In genomic region chr3:146092230-146092629, GRCh38 we compare ENCODE assay signal across 16 cellular contexts.
DNase-seq lines count a peak whose midpoint lies in the region; ATAC-seq, FAIRE-seq and TF ChIP-seq lines count a peak whose summit lies in the region.
"Had no signal": no experiment of that assay in that cellular context is flagged by ENCODE, and none has a peak within 500 bp of the region (broad histone marks: within the 10 kb centered on the region; RNA-seq: fewer than 3 reads in every experiment).

No MANE protein-coding gene starts in this region.

- no peaks in the 10 kb centered on the region; the same call in 1 of the 2 replicates for H3K9me3 Mint-ChIP-seq in HFFc6
- H3K9me3 Mint-ChIP-seq in progenitor cell of endocrine pancreas (ENCODE audit: low read depth), result peaks cover 4% of the 10 kb centered on the region

- TF ChIP-seq POLR2A in body of pancreas (IDR thresholded peaks at IDR 0.05), result no peak

- H3K4me3 ChIP-seq in body of pancreas, result no peak overlapping the region
- no peak overlapping the region for H3K4me3 ChIP-seq in SJCRH30
- H3K4me3 ChIP-seq: thoracic aorta had no signal

- H3K27ac ChIP-seq in body of pancreas (peak overlapping the region in 2 of 4 donors; percentile 2 to 28), SJCRH30 (no peak overlapping the region)
- H3K27ac ChIP-seq: thoracic aorta had no signal

- no peak overlapping the region for H3K4me3 Mint-ChIP-seq in HFFc6
- H3K4me3 Mint-ChIP-seq in progenitor cell of endocrine pancreas (ENCODE audit: low read depth), result no peak overlapping the region

- H3K36me3 ChIP-seq in body of pancreas (replicated peaks in 1 of 2; ENCODE audit: insufficient read depth in 1 of 2, low read depth in 2 of 2) (no peaks in the 10 kb centered on the region), SJCRH30 (no peaks in the 10 kb centered on the region)
- H3K36me3 ChIP-seq: thoracic aorta had no signal

- H3K4me1 Mint-ChIP-seq in HFFc6 (ENCODE audit: low read depth), result peaks cover 50% of the 10 kb centered on the region
- H3K4me1 Mint-ChIP-seq in progenitor cell of endocrine pancreas (ENCODE audit: low read depth), result peaks cover 23% of the 10 kb centered on the region

- peaks cover 17% of the 10 kb centered on the region for H3K36me3 Mint-ChIP-seq in HFFc6 (ENCODE audit: low read depth)
- peaks cover 10% of the 10 kb centered on the region for H3K36me3 Mint-ChIP-seq in progenitor cell of endocrine pancreas (ENCODE audit: insufficient read depth)

- peak; percentile 100 for FAIRE-seq in islet of Langerhans (lab: Jason Lieb, UNC)

- H3K27me3 ChIP-seq in body of pancreas (no peaks in the 10 kb centered on the region), SJCRH30 (no peaks in the 10 kb centered on the region)

- H3K27ac Mint-ChIP-seq in HFFc6 (peak overlapping the region; percentile 56), progenitor cell of endocrine pancreas (peak overlapping the region; percentile 34)

- H3K27me3 Mint-ChIP-seq in HFFc6 (ENCODE audit: insufficient read depth) (no peaks in the 10 kb centered on the region; the same call in none of the 2 replicates), progenitor cell of endocrine pancreas (no peaks in the 10 kb centered on the region)

- H3K9me3 ChIP-seq in body of pancreas (no peaks in the 10 kb centered on the region), SJCRH30 (replicated peaks) (no peaks in the 10 kb centered on the region)
- H3K9me3 ChIP-seq: thoracic aorta had no signal

- H3K4me1 ChIP-seq in body of pancreas, result peaks cover 30% of the 10 kb centered on the region
- no peaks in the 10 kb centered on the region for H3K4me1 ChIP-seq in SJCRH30

- DNase-seq in HFFc6 (peak; percentile 48), body of pancreas (no peak), progenitor cell of endocrine pancreas (ENCODE audit: low spot score, unreplicated experiment) (no peak), SJCRH30 (no peak), LoVo (ENCODE audit: low spot score) (no peak)
- DNase-seq: activated CD4-positive, alpha-beta T cell treated with anti-CD3 and anti-CD28 coated beads for 48 hours; activated CD8-positive, alpha-beta memory T cell treated with anti-CD3 and anti-CD28 coated beads, Interleukin-2, amount 50 U/mL, for 4 hours; activated gamma-delta T cell treated with Interleukin-2 at 50 U/mL for 16 hours; KBM-7; NCI-H1092; nucleus accumbens; small intestine had no signal

- peak; percentile 52 for ATAC-seq in body of pancreas
- no peak for ATAC-seq in GM19035 (IDR thresholded peaks at IDR 0.05; ENCODE audit: unreplicated experiment)
- no peak for ATAC-seq in GM18858 (IDR thresholded peaks at IDR 0.05; ENCODE audit: unreplicated experiment)

- TF ChIP-seq CTCF in HFFc6 (IDR thresholded peaks at IDR 0.05) (no peak), body of pancreas (IDR thresholded peaks at IDR 0.05) (no peak), progenitor cell of endocrine pancreas (IDR thresholded peaks at IDR 0.05; ENCODE audit: unreplicated experiment) (no peak)

- intact Hi-C loops in body of pancreas (cut with DNase I), result no loop called here

- 13 to 20% methylated on average over 1 of the region's 1 CpG for WGBS in body of pancreas, 2 donors
